8 cellular contexts compared by ENCODE assay signal in the genomic region with DNA sequence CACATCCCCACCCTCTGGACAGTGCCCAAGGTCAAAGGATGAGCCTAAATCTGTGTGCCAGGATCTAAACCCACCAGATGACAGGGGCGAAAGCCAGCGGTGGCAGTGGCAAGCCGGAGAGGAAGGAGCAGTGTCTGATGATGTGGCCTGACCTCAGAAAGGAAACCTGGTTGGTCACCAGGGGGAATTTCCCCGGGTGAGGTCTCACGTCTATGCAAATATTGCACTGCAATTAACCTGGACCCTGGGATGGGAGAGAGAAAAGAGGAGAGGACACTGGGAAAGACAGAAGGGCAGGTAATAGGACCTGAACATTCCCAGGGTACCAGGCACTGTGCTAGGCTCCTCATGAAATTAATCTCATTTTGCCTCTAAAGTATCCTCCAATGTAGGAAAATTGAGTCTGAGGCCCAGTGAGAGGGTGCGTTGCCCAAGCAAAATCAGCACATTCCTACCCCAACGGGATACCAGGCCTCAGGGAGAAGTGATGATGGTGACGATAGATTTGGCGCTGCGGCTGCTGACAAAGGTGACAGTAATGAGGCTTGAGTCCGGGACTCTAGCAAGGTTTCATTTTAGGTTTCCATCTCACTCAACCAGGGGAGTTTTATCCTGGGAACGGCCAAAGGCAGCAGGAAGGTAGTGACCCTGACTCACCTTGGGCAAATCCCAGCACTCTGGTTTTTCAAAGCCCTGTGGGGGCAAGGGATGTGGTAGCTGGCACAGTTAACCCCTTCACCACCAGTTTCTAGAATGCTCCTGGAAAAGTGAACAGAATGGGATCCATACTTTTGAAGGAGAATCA.
DNase-seq lines count a peak whose midpoint lies in the region; ATAC-seq and TF ChIP-seq lines count a peak whose summit lies in the region.

No MANE protein-coding gene starts in this region.

- peak; percentile 30 to 65 (median 41) for DNase-seq in T-helper 1 cell
- DNase-seq in caudate nucleus (lab: John Stamatoyannopoulos, UW) = no peak
- no peak for DNase-seq in hepatic stellate cell (ENCODE audit: low spot score)
- DNase-seq in NCI-H748 (lab: John Stamatoyannopoulos, UW; ENCODE audit: unreplicated experiment) = no peak
- no peak for DNase-seq in C1 segment of cervical spinal cord (lab: John Stamatoyannopoulos, UW)

- no peaks in the 10 kb centered on the region for H3K27me3 ChIP-seq in neutrophil

- peak overlapping the region; percentile 37 for H3K27ac ChIP-seq in caudate nucleus (ENCODE audit: low read depth, low read length)
- H3K27ac ChIP-seq in neutrophil = peak overlapping the region; percentile 98

- H3K36me3 ChIP-seq in neutrophil = no peaks in the 10 kb centered on the region

- peaks cover 79 to 83% of the 10 kb centered on the region in 2 experiments for H3K4me1 ChIP-seq in neutrophil (ENCODE audit: control insufficient read depth in 1 of 2, insufficient read depth in 1 of 2, low read depth in 1 of 2, low read length in 1 of 2)

- H3K9me3 ChIP-seq in neutrophil = no peaks in the 10 kb centered on the region

- peak; percentile 72 for TF ChIP-seq POLR2A in GM18951 (IDR thresholded peaks at IDR 0.05; ENCODE audit: extremely low read depth, insufficient read depth, insufficient read length)

- peak overlapping the region; percentile 43 to 44 for H3K4me3 ChIP-seq in neutrophil (ENCODE audit: low read depth in 1 of 2, low read length in 1 of 2)

- TF ChIP-seq CTCF in neutrophil (IDR thresholded peaks at IDR 0.05) = no peak

- in situ Hi-C loops in GM18951 (cut with MboI; ENCODE audit: low sequenced_read_pairs, unreplicated experiment) = no loop called here

- ATAC-seq in HG02973 (IDR thresholded peaks at IDR 0.05; ENCODE audit: unreplicated experiment) = peak; percentile 74

Comparison
In these comparisons a context has a peak if more than half of its experiments do, and no peak if none do; other contexts are left out.
1. DNase-seq: peak in T-helper 1 cell (5 of 5); none in caudate nucleus (0 of 61), hepatic stellate cell (single experiment), NCI-H748 (single experiment) and C1 segment of cervical spinal cord (0 of 14).